18 cellular contexts compared by ENCODE assay signal in the genomic region with DNA sequence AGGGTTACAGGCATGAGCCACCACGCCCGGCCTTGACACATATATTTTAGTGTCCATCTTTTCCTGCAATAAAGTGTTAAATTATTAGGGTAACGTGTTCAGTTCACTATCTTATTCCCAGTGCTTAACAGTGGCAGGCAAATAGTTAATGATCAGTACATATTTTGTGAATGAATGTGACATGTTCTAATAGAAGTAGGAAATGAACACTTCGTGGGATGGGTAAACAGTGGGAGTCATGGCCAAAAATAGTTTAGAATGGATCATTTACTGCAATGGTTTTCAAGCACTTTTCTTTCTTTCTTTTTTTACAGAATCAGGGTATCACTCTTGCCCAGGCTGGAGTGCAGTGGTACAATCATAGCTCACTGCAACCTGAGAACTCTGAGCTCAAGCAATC. TPM values are rescaled to one million over a fixed set of nuclear protein-coding genes. Genes with fewer than 3 reads are reported as not detected.
"Had no signal": no experiment of that assay in that cellular context is flagged by ENCODE, and none has a peak within 500 bp of the region (broad histone marks: within the 10 kb centered on the region; RNA-seq: fewer than 3 reads in every experiment).

No MANE protein-coding gene starts in this region.

RNA-seq across cellular contexts. Expression of a gene that starts 22.0 kb away (rescaled TPM):
- total RNA-seq: activated naive CD4-positive, alpha-beta T cell treated with anti-CD3 and anti-CD28 coated beads for 36 hours; activated naive CD4-positive, alpha-beta T cell treated with anti-CD3 and anti-CD28 coated beads, Interleukin-2, amount 50 U/mL, for 72 hours; activated naive CD8-positive, alpha-beta T cell treated with anti-CD3 and anti-CD28 coated beads for 36 hours; activated T-cell treated with anti-CD3 and anti-CD28 coated beads, Interleukin-2, amount 50 U/mL, for 4 hours; activated T-cell treated with anti-CD3 and anti-CD28 coated beads, Interleukin-2, amount 50 U/mL, for 72 hours; activated T-helper 1 cell treated with anti-CD3 and anti-CD28 coated beads, Interleukin-12 subunit alpha, Interleukin-12 subunit beta, Interleukin-2, Interleukin-4 antibody, amounts not matched to agents 30 ng/mL and 10 ng/mL and 1 ng/mL, durations not matched to agents 14 hours and 24 hours and 36 hours; activated T-helper 2 cell treated with anti-CD3 and anti-CD28 coated beads, Interferon-gamma antibody, Interleukin-2, Interleukin-4, amounts not matched to agents 10 μg/mL and 5 μg/mL and 100 μg/mL, durations not matched to agents 14 hours and 24 hours and 36 hours; adrenal gland; aorta; ascending aorta; astrocyte; body of pancreas; breast epithelium; bronchial epithelial cell; cardiac muscle cell; cardiac septum; cerebellum; chondrocyte had no signal
- polyA plus RNA-seq: aorta had no signal
